15 cellular contexts compared by ENCODE assay signal in genomic region chr7:22866965-22867364, GRCh38. TPM values are rescaled to one million over a fixed set of nuclear protein-coding genes. Genes with fewer than 3 reads are reported as not detected.
DNase-seq lines count a peak whose midpoint lies in the region; ATAC-seq and TF ChIP-seq lines count a peak whose summit lies in the region.
"Had no signal": no experiment of that assay in that cellular context is flagged by ENCODE, and none has a peak within 500 bp of the region (broad histone marks: within the 10 kb centered on the region; RNA-seq: fewer than 3 reads in every experiment).

No MANE protein-coding gene starts in this region.

- H3K4me2 ChIP-seq in osteoblast (ENCODE audit: insufficient read depth, low read length) = no peak overlapping the region

- no peak overlapping the region for H2AFZ ChIP-seq in osteoblast (ENCODE audit: low read length)

- intact Hi-C loops in testis (cut with DNase I; ENCODE audit: low total_unique reads) = no loop called here

- peaks cover 35% of the 10 kb centered on the region for H3K4me1 ChIP-seq in osteoblast (ENCODE audit: insufficient read depth, low read length)
- H3K4me1 ChIP-seq in testis = no peaks in the 10 kb centered on the region

- peaks cover 7% of the 10 kb centered on the region; the same call in 1 of the 2 replicates for H3K9me3 ChIP-seq in AG04450 (ENCODE audit: control insufficient read depth, insufficient read depth, low read length)
- H3K9me3 ChIP-seq in osteoblast (ENCODE audit: low read depth, low read length) = no peaks in the 10 kb centered on the region
- H3K9me3 ChIP-seq in testis = no peaks in the 10 kb centered on the region

- H3K4me3 Mint-ChIP-seq in activated T-helper 17 cell treated with anti-CD3 and anti-CD28 coated beads, Interleukin-2, amount 50 U/mL, for 72 hours = no peak overlapping the region
- H3K4me3 Mint-ChIP-seq: natural killer cell had no signal

- 62 to 66% methylated on average over 4 of the region's 4 CpGs for WGBS in testis, 2 donors

- H3K36me3 Mint-ChIP-seq in activated T-helper 17 cell treated with anti-CD3 and anti-CD28 coated beads, Interleukin-2, amount 50 U/mL, for 72 hours (ENCODE audit: low read depth) = peaks cover 33% of the 10 kb centered on the region
- H3K36me3 Mint-ChIP-seq: natural killer cell had no signal

- no peaks in the 10 kb centered on the region for H3K9me3 Mint-ChIP-seq in activated T-helper 17 cell treated with anti-CD3 and anti-CD28 coated beads, Interleukin-2, amount 50 U/mL, for 72 hours
- H3K9me3 Mint-ChIP-seq: natural killer cell had no signal

- H3K4me3 ChIP-seq in AG04450 (ENCODE audit: low read depth, low read length) (no peak overlapping the region), osteoblast (ENCODE audit: insufficient read depth, low read length) (no peak overlapping the region), testis (no peak overlapping the region)
- H3K4me3 ChIP-seq: skin epidermis had no signal

- H3K79me2 ChIP-seq in osteoblast (ENCODE audit: insufficient read depth, low read length) = no peaks in the 10 kb centered on the region

- no peaks in the 10 kb centered on the region for H4K20me1 ChIP-seq in osteoblast (ENCODE audit: insufficient read depth, low read length)

- H3K27me3 Mint-ChIP-seq in activated T-helper 17 cell treated with anti-CD3 and anti-CD28 coated beads, Interleukin-2, amount 50 U/mL, for 72 hours = no peaks in the 10 kb centered on the region

- CTCF ChIA-PET in AG04450 (lab: Charles Lee) = interaction anchor here (2.3 to 2.6 kb wide), 2 partner anchors 188 to 307 kb away, joined by 8 to 13 read pairs; no protein-coding TSS in a partner anchor

- no peak for TF ChIP-seq POLR2A in testis (IDR thresholded peaks at IDR 0.05)

- no peak for ATAC-seq in activated T-helper 17 cell treated with anti-CD3 and anti-CD28 coated beads, Interleukin-2, amount 50 U/mL, for 72 hours (replicated peaks)
- ATAC-seq: HCT116, natural killer cell had no signal

- H3K4me1 Mint-ChIP-seq in activated T-helper 17 cell treated with anti-CD3 and anti-CD28 coated beads, Interleukin-2, amount 50 U/mL, for 72 hours = peaks cover 10% of the 10 kb centered on the region

- DNase-seq in AG04450 (ENCODE audit: low read depth, low spot score) (no peak), LHCN-M2 (ENCODE audit: low read depth) (peak; percentile 70), fibroblast of peridontal ligament (ENCODE audit: extremely low read depth) (peak; percentile 79), osteoblast (ENCODE audit: insufficient read length, low spot score, missing footprints) (no peak), SIG-M5 (lab: John Stamatoyannopoulos, UW) (no peak), testis (no peak), AG08396 (ENCODE audit: low spot score) (no peak)
- DNase-seq: ACHN; activated CD4-positive, alpha-beta T cell treated with anti-CD3 and anti-CD28 coated beads, Interleukin-2, amount 50 U/mL, for 1 hour; natural killer cell; NCI-H2107; NCI-H774 had no signal

- H3K36me3 ChIP-seq in osteoblast (ENCODE audit: insufficient read depth, low read length) (peaks cover 9% of the 10 kb centered on the region), testis (ENCODE audit: low read depth, missing control alignments) (no peaks in the 10 kb centered on the region)

- no peak for TF ChIP-seq CTCF in AG04450 (IDR thresholded peaks at IDR 0.05; ENCODE audit: low read depth, low read length)
- no peak for TF ChIP-seq CTCF in osteoblast (IDR thresholded peaks at IDR 0.05; ENCODE audit: extremely low read depth, low read depth, low read length)
- no peak for TF ChIP-seq CTCF in testis (IDR thresholded peaks at IDR 0.05)

- H3K27me3 ChIP-seq in AG04450 (ENCODE audit: control insufficient read depth, insufficient read depth, low read length) (no peaks in the 10 kb centered on the region), osteoblast (ENCODE audit: insufficient read depth, low read length) (no peaks in the 10 kb centered on the region), testis (no peaks in the 10 kb centered on the region)

- no peak overlapping the region for H3K27ac Mint-ChIP-seq in activated T-helper 17 cell treated with anti-CD3 and anti-CD28 coated beads, Interleukin-2, amount 50 U/mL, for 72 hours
- H3K27ac Mint-ChIP-seq: natural killer cell had no signal

- POLR2A ChIA-PET in AG04450 (lab: Yijun Ruan, JAX) = interaction anchor here (1.0 to 1.3 kb wide), 3 partner anchors 8 to 289 kb away, joined by 3 to 6 read pairs (median 5); no protein-coding TSS in a partner anchor

- H3K27ac ChIP-seq in AG04450 (ENCODE audit: low read depth, low read length) (peak overlapping the region; percentile 83), osteoblast (ENCODE audit: low read depth, low read length) (peak overlapping the region; percentile 46), testis (no peak overlapping the region)

RNA-seq across cellular contexts. Expression of gene TOMM7, which starts 44.3 kb away (rescaled TPM):
- polyA plus RNA-seq in AG04450 (2011; rRNA removed) (390 and 549 TPM in 2 replicates), testis (ENCODE audit: insufficient read depth, low read depth, low replicate concordance) (499 TPM)
- 95.8 and 143 TPM in 2 replicates for polyA minus RNA-seq in AG04450 (2011; rRNA and poly(A)+ RNA removed)
- total RNA-seq in LHCN-M2 (2014; rRNA removed) (80.2 and 85.7 TPM in 2 replicates), osteoblast (144 and 197 TPM in 2 replicates), testis (100 to 1,000 TPM in 1 of 2 donors, 10 to 100 TPM in 1; 87.7 to 141 TPM)
- 1,225 TPM for polyA plus RNA-seq in LHCN-M2 (2012)
- 100 to 1,000 TPM; 262 to 281 TPM for total RNA-seq in activated T-helper 17 cell treated with anti-CD3 and anti-CD28 coated beads, Interleukin-2, amount 50 U/mL, for 72 hours

Comparison
In these comparisons a context has a peak if more than half of its experiments do, and no peak if none do; other contexts are left out.
1. DNase-seq: peak in LHCN-M2 (single experiment) and fibroblast of peridontal ligament (single experiment); none in AG04450 (single experiment), osteoblast (single experiment), SIG-M5 (single experiment), testis (single experiment) and AG08396 (single experiment).
2. H3K27ac ChIP-seq: peak in AG04450 (single experiment) and osteoblast (single experiment); none in testis (0 of 2).